Comparison of ENCODE assay signal across 8 cellular contexts in the genomic region with DNA sequence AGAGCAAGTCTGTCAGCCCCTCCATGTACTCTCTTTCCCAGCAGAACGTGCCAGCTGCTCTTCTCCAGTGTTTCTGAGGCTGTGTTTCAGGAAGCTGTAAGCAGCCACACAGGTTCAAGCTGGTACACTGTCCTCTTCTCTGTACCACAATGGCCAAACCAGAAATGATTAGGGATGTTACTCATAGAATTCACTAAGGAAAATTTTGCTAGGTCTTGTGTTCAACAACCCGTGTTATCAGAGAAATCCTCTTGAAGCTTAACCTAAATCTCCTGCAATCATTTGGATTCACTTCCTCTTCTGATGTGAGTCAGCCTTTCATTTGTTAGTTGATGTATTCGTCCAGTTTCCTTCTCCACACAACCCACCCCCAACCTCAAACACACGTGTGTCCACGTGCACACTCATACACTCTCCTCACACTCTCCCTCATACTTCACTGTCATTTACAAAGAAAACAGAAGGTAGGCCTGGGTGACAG.
DNase-seq lines count a peak whose midpoint lies in the region; ATAC-seq and TF ChIP-seq lines count a peak whose summit lies in the region.

No MANE protein-coding gene starts in this region.

- H3K36me3 ChIP-seq in neutrophil: no peaks in the 10 kb centered on the region

- no peaks in the 10 kb centered on the region for H3K27me3 ChIP-seq in neutrophil

- H3K9me3 Mint-ChIP-seq in activated CD8-positive, alpha-beta T cell treated with anti-CD3 and anti-CD28 coated beads for 36 hours: no peaks in the 10 kb centered on the region
- H3K9me3 Mint-ChIP-seq in activated CD8-positive, alpha-beta T cell treated with anti-CD3 and anti-CD28 coated beads, Interleukin-2, amount 10 ng/mL, durations not matched to agents 7 days and 5 days (ENCODE audit: insufficient read depth): no peaks in the 10 kb centered on the region

- H3K4me1 ChIP-seq in neutrophil (ENCODE audit: control insufficient read depth in 1 of 2, insufficient read depth in 1 of 2, low read depth in 1 of 2, low read length in 1 of 2): peaks cover 33% of the 10 kb centered on the region in 2 experiments

- H3K4me3 ChIP-seq in neutrophil (ENCODE audit: low read depth in 1 of 2, low read length in 1 of 2): no peak overlapping the region

- ATAC-seq in activated CD8-positive, alpha-beta T cell treated with anti-CD3 and anti-CD28 coated beads for 36 hours: peak; percentile 61
- ATAC-seq in activated CD8-positive, alpha-beta T cell treated with anti-CD3 and anti-CD28 coated beads, Interleukin-2, amount 10 ng/mL, durations not matched to agents 7 days and 5 days: no peak
- ATAC-seq in HG02885 (IDR thresholded peaks at IDR 0.05; ENCODE audit: poor library complexity, unreplicated experiment): peak; percentile 99

- H3K27me3 Mint-ChIP-seq in activated CD8-positive, alpha-beta T cell treated with anti-CD3 and anti-CD28 coated beads for 36 hours: no peaks in the 10 kb centered on the region
- no peaks in the 10 kb centered on the region for H3K27me3 Mint-ChIP-seq in activated CD8-positive, alpha-beta T cell treated with anti-CD3 and anti-CD28 coated beads, Interleukin-2, amount 10 ng/mL, durations not matched to agents 7 days and 5 days (ENCODE audit: low read depth)

- no peak overlapping the region for H3K4me3 Mint-ChIP-seq in activated CD8-positive, alpha-beta T cell treated with anti-CD3 and anti-CD28 coated beads for 36 hours
- H3K4me3 Mint-ChIP-seq in activated CD8-positive, alpha-beta T cell treated with anti-CD3 and anti-CD28 coated beads, Interleukin-2, amount 10 ng/mL, durations not matched to agents 7 days and 5 days: no peak overlapping the region

- CTCF ChIA-PET in activated CD8-positive, alpha-beta T cell treated with anti-CD3 and anti-CD28 coated beads for 36 hours (lab: Charles Lee): interaction anchor here (1.9 kb wide), 1 partner anchor 10 kb away, joined by 16 read pairs; no protein-coding TSS in a partner anchor
- CTCF ChIA-PET in activated CD8-positive, alpha-beta T cell treated with anti-CD3 and anti-CD28 coated beads, Interleukin-2, amount 10 ng/mL, durations not matched to agents 7 days and 5 days (lab: Charles Lee): interaction anchor here (1.2 to 2.6 kb wide), 2 partner anchors 10 to 21 kb away, joined by 6 to 16 read pairs; no protein-coding TSS in a partner anchor

- intact Hi-C loops in activated CD8-positive, alpha-beta T cell treated with anti-CD3 and anti-CD28 coated beads for 36 hours (cut with micrococcal nuclease): no loop called here
- intact Hi-C loops in posterior vena cava (cut with DNase I): loop anchor here in 1 of 2 donors (10.0 kb wide), 1 partner anchor 119 kb away; a partner anchor contains a TSS

- H3K4me1 Mint-ChIP-seq in activated CD8-positive, alpha-beta T cell treated with anti-CD3 and anti-CD28 coated beads for 36 hours (ENCODE audit: low read depth): peaks cover 7% of the 10 kb centered on the region
- peaks cover 6% of the 10 kb centered on the region for H3K4me1 Mint-ChIP-seq in activated CD8-positive, alpha-beta T cell treated with anti-CD3 and anti-CD28 coated beads, Interleukin-2, amount 10 ng/mL, durations not matched to agents 7 days and 5 days (ENCODE audit: low read depth)

- POLR2A ChIA-PET in activated CD8-positive, alpha-beta T cell treated with anti-CD3 and anti-CD28 coated beads for 36 hours (lab: Charles Lee): no interaction called here
- POLR2A ChIA-PET in activated CD8-positive, alpha-beta T cell treated with anti-CD3 and anti-CD28 coated beads, Interleukin-2, amount 10 ng/mL, durations not matched to agents 7 days and 5 days (lab: Charles Lee): no interaction called here

- H3K27ac ChIP-seq in neutrophil: peak overlapping the region; percentile 76

- no peaks in the 10 kb centered on the region for H3K9me3 ChIP-seq in neutrophil

- no peak for TF ChIP-seq CTCF in activated CD8-positive, alpha-beta T cell treated with anti-CD3 and anti-CD28 coated beads for 36 hours (IDR thresholded peaks at IDR 0.05)
- TF ChIP-seq CTCF in neutrophil (IDR thresholded peaks at IDR 0.05): no peak

- peak; percentile 35 for DNase-seq in activated CD8-positive, alpha-beta T cell treated with anti-CD3 and anti-CD28 coated beads for 36 hours
- no peak for DNase-seq in activated CD8-positive, alpha-beta T cell treated with anti-CD3 and anti-CD28 coated beads, Interleukin-2, amount 10 ng/mL, durations not matched to agents 7 days and 5 days
- DNase-seq in SIG-M5 treated with dmso at 0.1 percent for 504 hours (lab: John Stamatoyannopoulos, UW; ENCODE audit: unreplicated experiment) (peak; percentile 88), posterior vena cava (ENCODE audit: low spot score) (no peak), GM03348 (ENCODE audit: low spot score) (no peak)
- DNase-seq in stimulated activated CD8-positive, alpha-beta memory T cell treated with anti-CD3 and anti-CD28 coated beads, Interleukin-4, amount 100 ng/mL, for 48 hours: no peak

- peaks cover 42% of the 10 kb centered on the region for H3K36me3 Mint-ChIP-seq in activated CD8-positive, alpha-beta T cell treated with anti-CD3 and anti-CD28 coated beads for 36 hours (ENCODE audit: low read depth)
- peaks cover 33% of the 10 kb centered on the region for H3K36me3 Mint-ChIP-seq in activated CD8-positive, alpha-beta T cell treated with anti-CD3 and anti-CD28 coated beads, Interleukin-2, amount 10 ng/mL, durations not matched to agents 7 days and 5 days (ENCODE audit: low read depth)

- peak overlapping the region; percentile 39 for H3K27ac Mint-ChIP-seq in activated CD8-positive, alpha-beta T cell treated with anti-CD3 and anti-CD28 coated beads for 36 hours
- no peak overlapping the region for H3K27ac Mint-ChIP-seq in activated CD8-positive, alpha-beta T cell treated with anti-CD3 and anti-CD28 coated beads, Interleukin-2, amount 10 ng/mL, durations not matched to agents 7 days and 5 days

Comparison
In these comparisons a context has a peak if more than half of its experiments do, and no peak if none do; other contexts are left out.
1. DNase-seq: peak in activated CD8-positive, alpha-beta T cell treated with anti-CD3 and anti-CD28 coated beads for 36 hours (single experiment) and SIG-M5 treated with dmso at 0.1 percent for 504 hours (single experiment); none in activated CD8-positive, alpha-beta T cell treated with anti-CD3 and anti-CD28 coated beads, Interleukin-2, amount 10 ng/mL, durations not matched to agents 7 days and 5 days (single experiment), posterior vena cava (single experiment), stimulated activated CD8-positive, alpha-beta memory T cell treated with anti-CD3 and anti-CD28 coated beads, Interleukin-4, amount 100 ng/mL, for 48 hours (single experiment) and GM03348 (single experiment).